ENCODE assay signal across 13 cellular contexts in the genomic region with DNA sequence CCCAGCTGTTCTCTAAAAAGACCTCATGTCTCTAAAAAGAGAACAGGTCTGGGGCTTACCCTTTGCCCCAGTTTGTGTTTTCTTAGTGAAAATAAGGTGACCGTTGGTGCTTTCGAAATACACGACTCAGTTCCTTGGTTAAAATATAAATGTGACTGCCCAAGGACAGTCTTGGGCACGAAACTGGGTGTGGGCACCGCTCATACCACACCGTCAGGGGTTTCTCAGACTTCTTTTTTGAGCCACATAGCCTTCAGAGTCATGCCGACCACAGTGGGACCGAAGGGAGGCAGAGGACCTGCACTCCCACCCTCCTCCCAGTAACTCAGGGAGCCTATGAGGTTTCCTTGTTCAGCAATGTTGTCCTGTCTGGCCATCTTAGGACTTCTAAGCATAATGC. TPM values are rescaled to one million over a fixed set of nuclear protein-coding genes. Genes with fewer than 3 reads are reported as not detected.
DNase-seq lines count a peak whose midpoint lies in the region; ATAC-seq and TF ChIP-seq lines count a peak whose summit lies in the region.
"Had no signal": no experiment of that assay in that cellular context is flagged by ENCODE, and none has a peak within 500 bp of the region (broad histone marks: within the 10 kb centered on the region; RNA-seq: fewer than 3 reads in every experiment).

No MANE protein-coding gene starts in this region.

- TF ChIP-seq POLR2A in sigmoid colon (IDR thresholded peaks at IDR 0.05), result no peak

- ATAC-seq in HG02642 (IDR thresholded peaks at IDR 0.05; ENCODE audit: poor library complexity, unreplicated experiment), result no peak

- H3K36me3 Mint-ChIP-seq in CD14-positive monocyte, result peaks cover 42% of the 10 kb centered on the region in 2 donors

- H3K4me1 ChIP-seq in OCI-LY1 (ENCODE audit: insufficient read depth, low read length, severe bottlenecking), result peaks cover 39% of the 10 kb centered on the region
- peaks cover 0 to 90% (median 71%) of the 10 kb centered on the region in 4 donors for H3K4me1 ChIP-seq in sigmoid colon

- H3K4me3 ChIP-seq in OCI-LY1 (ENCODE audit: low read depth, low read length, poor library complexity, severe bottlenecking) (peak overlapping the region; percentile 11), foreskin fibroblast (ENCODE audit: low read depth in 1 of 2, low read length in 2 of 2) (peak overlapping the region; percentile 17 to 80), sigmoid colon (peak overlapping the region in 3 of 4 donors; percentile 8 to 18 (median 15))

- DNase-seq in CD14-positive monocyte (ENCODE audit: low spot score) (no peak), foreskin fibroblast (peak in 1 of 2 donors; percentile 21), sigmoid colon (no peak), foreskin melanocyte (no peak), GM13977 (ENCODE audit: low spot score) (no peak), anterior cingulate cortex (lab: John Stamatoyannopoulos, UW) (no peak)
- DNase-seq: activated CD4-positive, alpha-beta T cell treated with anti-CD3 and anti-CD28 coated beads for 4 hours; activated naive CD8-positive, alpha-beta T cell treated with anti-CD3 and anti-CD28 coated beads, Interleukin-2, amount 10 ng/mL, durations not matched to agents 7 days and 5 days; Kasumi-1; NK-92 treated with Interleukin-12 subunit alpha and Interleukin-12 subunit beta, amount 100 ng/mL, for 24 hours had no signal

- no peaks in the 10 kb centered on the region for H3K79me2 ChIP-seq in OCI-LY1 (ENCODE audit: insufficient read depth, low read length)

- H3K9me3 Mint-ChIP-seq in CD14-positive monocyte, result no peaks in the 10 kb centered on the region
- H3K9me3 Mint-ChIP-seq: activated naive CD8-positive, alpha-beta T cell treated with anti-CD3 and anti-CD28 coated beads, Interleukin-2, amount 10 ng/mL, durations not matched to agents 7 days and 5 days; neural crest cell had no signal

- TF ChIP-seq CTCF in CD14-positive monocyte (IDR thresholded peaks at IDR 0.05), result no peak
- TF ChIP-seq CTCF in OCI-LY1 (IDR thresholded peaks at IDR 0.05; ENCODE audit: low read length), result no peak
- no peak for TF ChIP-seq CTCF in foreskin fibroblast (IDR thresholded peaks at IDR 0.05; ENCODE audit: low read depth, low read length)
- TF ChIP-seq CTCF in sigmoid colon (IDR thresholded peaks at IDR 0.05), result no peak
- TF ChIP-seq CTCF in GM13977 (IDR thresholded peaks at IDR 0.05; ENCODE audit: extremely low read depth, insufficient read depth, missing control alignments), result no peak

- in situ Hi-C loops in GM13977 (cut with MboI; ENCODE audit: low pct_unique_long_range_greater_than_20kb, low sequenced_read_pairs, unreplicated experiment), result loop anchor here (10.0 kb wide), 1 partner anchor 331 kb away; no protein-coding TSS in a partner anchor

- H3K27ac ChIP-seq in OCI-LY1 (ENCODE audit: low read depth, low read length, poor library complexity, severe bottlenecking), result peak overlapping the region; percentile 31
- peak overlapping the region; percentile 65 to 99 (median 80) for H3K27ac ChIP-seq in sigmoid colon

- no peaks in the 10 kb centered on the region for H3K9me3 ChIP-seq in OCI-LY1 (ENCODE audit: low read length)
- no peaks in the 10 kb centered on the region for H3K9me3 ChIP-seq in sigmoid colon

- H3K4me2 ChIP-seq in OCI-LY1 (ENCODE audit: low read length), result peak overlapping the region; percentile 40; the same call in 1 of the 2 replicates

- peak overlapping the region; percentile 6; the same call in 1 of the 2 replicates for H3K9ac ChIP-seq in OCI-LY1 (ENCODE audit: low read length)

- no peaks in the 10 kb centered on the region; the same call in 1 of the 2 replicates for H4K20me1 ChIP-seq in OCI-LY1 (ENCODE audit: insufficient read depth, low read length)

- no peak overlapping the region for H2AFZ ChIP-seq in OCI-LY1 (ENCODE audit: low read length)

- H3K4me3 Mint-ChIP-seq in CD14-positive monocyte, result peak overlapping the region; percentile 82 to 96
- H3K4me3 Mint-ChIP-seq: activated naive CD8-positive, alpha-beta T cell treated with anti-CD3 and anti-CD28 coated beads, Interleukin-2, amount 10 ng/mL, durations not matched to agents 7 days and 5 days; neural crest cell had no signal

- no peaks in the 10 kb centered on the region for H3F3A ChIP-seq in OCI-LY1 (ENCODE audit: insufficient read depth, low read length)

- peaks cover 0 to 2% (median 2%) of the 10 kb centered on the region in 3 donors for H3K27me3 Mint-ChIP-seq in CD14-positive monocyte (ENCODE audit: low read depth in 3 of 3)
- H3K27me3 Mint-ChIP-seq: activated naive CD8-positive, alpha-beta T cell treated with anti-CD3 and anti-CD28 coated beads, Interleukin-2, amount 10 ng/mL, durations not matched to agents 7 days and 5 days had no signal

- no peaks in the 10 kb centered on the region for H3K27me3 ChIP-seq in OCI-LY1 (ENCODE audit: insufficient read depth, low read length)
- no peaks in the 10 kb centered on the region for H3K27me3 ChIP-seq in sigmoid colon

- no peak for TF ChIP-seq EP300 in sigmoid colon (IDR thresholded peaks at IDR 0.05)

- peak overlapping the region; percentile 68 to 94 (median 87) for H3K27ac Mint-ChIP-seq in CD14-positive monocyte
- H3K27ac Mint-ChIP-seq: activated naive CD8-positive, alpha-beta T cell treated with anti-CD3 and anti-CD28 coated beads, Interleukin-2, amount 10 ng/mL, durations not matched to agents 7 days and 5 days had no signal

- peaks cover 12% of the 10 kb centered on the region for H3K4me1 Mint-ChIP-seq in CD14-positive monocyte

- no peaks in the 10 kb centered on the region for H3K9me2 ChIP-seq in OCI-LY1 (ENCODE audit: low read depth, low read length)

- no peaks in the 10 kb centered on the region; the same call in 1 of the 2 replicates for H3K36me3 ChIP-seq in OCI-LY1 (ENCODE audit: insufficient read depth, low read length)
- no peaks in the 10 kb centered on the region for H3K36me3 ChIP-seq in sigmoid colon

- 68 to 82% methylated on average over 8 of the region's 8 CpGs for WGBS in sigmoid colon, 2 donors

- intact Hi-C loops in CD14-positive monocyte (cut with micrococcal nuclease) (loop anchor here (5.0 to 10.0 kb wide), 4 partner anchors 91 to 221 kb away; no protein-coding TSS in a partner anchor), sigmoid colon (cut with DNase I) (loop anchor here (10.0 kb wide), 1 partner anchor 641 kb away; a partner anchor contains a TSS)

RNA-seq across cellular contexts. Expression of a gene that starts 6.5 kb away (rescaled TPM):
- polyA plus RNA-seq in CD14-positive monocyte, result 10 to 100 TPM in 1 of 2 donors, 1 to 10 TPM in 1; 6.8 to 12.4 TPM
- 10 to 100 TPM; 37.8 to 51.3 (median 46.1) TPM for total RNA-seq in sigmoid colon
- polyA plus RNA-seq in sigmoid colon, result 1 to 10 TPM; 3.9 to 6.5 (median 5.4) TPM
